1 cellular context compared by ENCODE assay signal in genomic region chr22:31080848-31081649, GRCh38.
TF ChIP-seq lines count a peak whose summit lies in the region.

TSS of gene SMTN (plus strand) at chr22:31081318. CDS start at chr22:31083259, 1,941 bp downstream.

TF ChIP-seq in HepG2, 621 proteins besides CTCF, POLR2A, EP300 and RAD21 (continued from another document and continues in another):
- TF ChIP-seq, protein P1, sequence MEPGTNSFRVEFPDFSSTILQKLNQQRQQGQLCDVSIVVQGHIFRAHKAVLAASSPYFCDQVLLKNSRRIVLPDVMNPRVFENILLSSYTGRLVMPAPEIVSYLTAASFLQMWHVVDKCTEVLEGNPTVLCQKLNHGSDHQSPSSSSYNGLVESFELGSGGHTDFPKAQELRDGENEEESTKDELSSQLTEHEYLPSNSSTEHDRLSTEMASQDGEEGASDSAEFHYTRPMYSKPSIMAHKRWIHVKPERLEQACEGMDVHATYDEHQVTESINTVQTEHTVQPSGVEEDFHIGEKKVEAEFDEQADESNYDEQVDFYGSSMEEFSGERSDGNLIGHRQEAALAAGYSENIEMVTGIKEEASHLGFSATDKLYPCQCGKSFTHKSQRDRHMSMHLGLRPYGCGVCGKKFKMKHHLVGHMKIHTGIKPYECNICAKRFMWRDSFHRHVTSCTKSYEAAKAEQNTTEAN (CRISPR knock-in tag; conservative IDR thresholded peaks at IDR 0.05) = no peak
- TF ChIP-seq, protein P2, sequence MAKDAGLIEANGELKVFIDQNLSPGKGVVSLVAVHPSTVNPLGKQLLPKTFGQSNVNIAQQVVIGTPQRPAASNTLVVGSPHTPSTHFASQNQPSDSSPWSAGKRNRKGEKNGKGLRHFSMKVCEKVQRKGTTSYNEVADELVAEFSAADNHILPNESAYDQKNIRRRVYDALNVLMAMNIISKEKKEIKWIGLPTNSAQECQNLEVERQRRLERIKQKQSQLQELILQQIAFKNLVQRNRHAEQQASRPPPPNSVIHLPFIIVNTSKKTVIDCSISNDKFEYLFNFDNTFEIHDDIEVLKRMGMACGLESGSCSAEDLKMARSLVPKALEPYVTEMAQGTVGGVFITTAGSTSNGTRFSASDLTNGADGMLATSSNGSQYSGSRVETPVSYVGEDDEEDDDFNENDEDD (CRISPR knock-in tag; IDR thresholded peaks at IDR 0.05; ENCODE audit: borderline replicate concordance) = peak; percentile 46; the same call in 1 of the 2 replicates
- TF ChIP-seq ZNF234 (CRISPR knock-in tag; conservative IDR thresholded peaks at IDR 0.05) (no peak), FOSL2 (CRISPR knock-in tag; IDR thresholded peaks at IDR 0.05) (no peak), ATF7-NPFF (CRISPR knock-in tag; IDR thresholded peaks at IDR 0.05; ENCODE audit: low read depth) (no peak), SOX6 (IDR thresholded peaks at IDR 0.05) (no peak), SOX6 (CRISPR knock-in tag; IDR thresholded peaks at IDR 0.05) (no peak; the same call in none of the 2 replicates), ZZZ3 (CRISPR knock-in tag; IDR thresholded peaks at IDR 0.05; ENCODE audit: borderline replicate concordance) (no peak), SRSF1 (optimal IDR thresholded peaks at IDR 0.05; ENCODE audit: low read depth, low read length) (no peak), CC2D1A (CRISPR knock-in tag; IDR thresholded peaks at IDR 0.05) (no peak), JUND (CRISPR knock-in tag; IDR thresholded peaks at IDR 0.05) (no peak), FOXC1 (CRISPR knock-in tag; IDR thresholded peaks at IDR 0.05; ENCODE audit: borderline replicate concordance) (no peak), ZNF12 (CRISPR knock-in tag; IDR thresholded peaks at IDR 0.05) (no peak), RCOR2 (CRISPR knock-in tag; IDR thresholded peaks at IDR 0.05) (no peak), PITX1 (CRISPR knock-in tag; IDR thresholded peaks at IDR 0.05) (no peak; the same call in none of the 2 replicates), MZF1 (CRISPR knock-in tag; IDR thresholded peaks at IDR 0.05; ENCODE audit: borderline replicate concordance) (no peak), ATF7 (IDR thresholded peaks at IDR 0.05) (no peak), ATF7 (CRISPR knock-in tag; IDR thresholded peaks at IDR 0.05) (no peak), ZNF775 (CRISPR knock-in tag; IDR thresholded peaks at IDR 0.05; ENCODE audit: borderline replicate concordance) (no peak), PAF1 (CRISPR knock-in tag; IDR thresholded peaks at IDR 0.05) (no peak), ZNF362 (CRISPR knock-in tag; IDR thresholded peaks at IDR 0.05; ENCODE audit: borderline replicate concordance) (0 out of 2 replicates have a peak, but pooled peaks have one; percentile 19), MED8 (CRISPR knock-in tag; IDR thresholded peaks at IDR 0.05; ENCODE audit: insufficient replicate concordance) (no peak), CREM (IDR thresholded peaks at IDR 0.05) (no peak; the same call in none of the 2 replicates), CREM (CRISPR knock-in tag; IDR thresholded peaks at IDR 0.05) (no peak), ZNF510 (CRISPR knock-in tag; IDR thresholded peaks at IDR 0.05; ENCODE audit: low read depth) (no peak; the same call in 1 of the 2 replicates), TOE1 (CRISPR knock-in tag; IDR thresholded peaks at IDR 0.05) (no peak), ZUFSP (CRISPR knock-in tag; IDR thresholded peaks at IDR 0.05; ENCODE audit: borderline replicate concordance) (no peak), ZNF44 (CRISPR knock-in tag; IDR thresholded peaks at IDR 0.05) (no peak), KDM3A (CRISPR knock-in tag; IDR thresholded peaks at IDR 0.05; ENCODE audit: low read depth) (no peak), TBP (CRISPR knock-in tag; IDR thresholded peaks at IDR 0.05) (no peak), MBNL3 (CRISPR knock-in tag; conservative IDR thresholded peaks at IDR 0.05) (no peak), CBX1 (IDR thresholded peaks at IDR 0.05; ENCODE audit: low read depth) (no peak), TCF7 (IDR thresholded peaks at IDR 0.05; ENCODE audit: low read depth) (no peak), HHEX (CRISPR knock-in tag; IDR thresholded peaks at IDR 0.05) (no peak), ZNF562 (CRISPR knock-in tag; IDR thresholded peaks at IDR 0.05; ENCODE audit: borderline replicate concordance) (no peak), TFDP2 (CRISPR knock-in tag; IDR thresholded peaks at IDR 0.05) (peak; percentile 62; the same call in 1 of the 2 replicates), ZNF782 (CRISPR knock-in tag; IDR thresholded peaks at IDR 0.05; ENCODE audit: borderline replicate concordance) (no peak), ZSCAN30 (CRISPR knock-in tag; IDR thresholded peaks at IDR 0.05) (no peak), RNF2 (conservative IDR thresholded peaks at IDR 0.05; ENCODE audit: low read depth) (no peak), ZNF468 (CRISPR knock-in tag; IDR thresholded peaks at IDR 0.05) (no peak), TAF15 (IDR thresholded peaks at IDR 0.05; ENCODE audit: low read depth, low read length, poor library complexity, severe bottlenecking) (no peak), SRY (CRISPR knock-in tag; IDR thresholded peaks at IDR 0.05) (peak; percentile 82; the same call in 1 of the 2 replicates), KDM5B (CRISPR knock-in tag; IDR thresholded peaks at IDR 0.05; ENCODE audit: borderline replicate concordance) (peak; percentile 62), HOXD1 (CRISPR knock-in tag; IDR thresholded peaks at IDR 0.05) (no peak), NR2F2 (IDR thresholded peaks at IDR 0.05; ENCODE audit: borderline replicate concordance, low read depth) (no peak), ZNF629 (CRISPR knock-in tag; conservative IDR thresholded peaks at IDR 0.05) (no peak), ZNF251 (CRISPR knock-in tag; IDR thresholded peaks at IDR 0.05) (no peak)
- TF ChIP-seq, protein P3, sequence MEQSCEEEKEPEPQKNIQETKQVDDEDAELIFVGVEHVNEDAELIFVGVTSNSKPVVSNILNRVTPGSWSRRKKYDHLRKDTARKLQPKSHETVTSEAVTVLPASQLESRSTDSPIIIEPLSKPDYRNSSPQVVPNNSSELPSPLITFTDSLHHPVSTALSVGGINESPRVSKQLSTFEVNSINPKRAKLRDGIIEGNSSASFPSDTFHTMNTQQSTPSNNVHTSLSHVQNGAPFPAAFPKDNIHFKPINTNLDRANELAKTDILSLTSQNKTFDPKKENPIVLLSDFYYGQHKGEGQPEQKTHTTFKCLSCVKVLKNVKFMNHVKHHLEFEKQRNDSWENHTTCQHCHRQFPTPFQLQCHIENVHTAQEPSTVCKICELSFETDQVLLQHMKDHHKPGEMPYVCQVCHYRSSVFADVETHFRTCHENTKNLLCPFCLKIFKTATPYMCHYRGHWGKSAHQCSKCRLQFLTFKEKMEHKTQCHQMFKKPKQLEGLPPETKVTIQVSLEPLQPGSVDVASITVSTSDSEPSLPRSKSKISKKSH (CRISPR knock-in tag; IDR thresholded peaks at IDR 0.05; ENCODE audit: borderline replicate concordance) = peak; percentile 67; the same call in 1 of the 2 replicates
- TF ChIP-seq, protein P4, sequence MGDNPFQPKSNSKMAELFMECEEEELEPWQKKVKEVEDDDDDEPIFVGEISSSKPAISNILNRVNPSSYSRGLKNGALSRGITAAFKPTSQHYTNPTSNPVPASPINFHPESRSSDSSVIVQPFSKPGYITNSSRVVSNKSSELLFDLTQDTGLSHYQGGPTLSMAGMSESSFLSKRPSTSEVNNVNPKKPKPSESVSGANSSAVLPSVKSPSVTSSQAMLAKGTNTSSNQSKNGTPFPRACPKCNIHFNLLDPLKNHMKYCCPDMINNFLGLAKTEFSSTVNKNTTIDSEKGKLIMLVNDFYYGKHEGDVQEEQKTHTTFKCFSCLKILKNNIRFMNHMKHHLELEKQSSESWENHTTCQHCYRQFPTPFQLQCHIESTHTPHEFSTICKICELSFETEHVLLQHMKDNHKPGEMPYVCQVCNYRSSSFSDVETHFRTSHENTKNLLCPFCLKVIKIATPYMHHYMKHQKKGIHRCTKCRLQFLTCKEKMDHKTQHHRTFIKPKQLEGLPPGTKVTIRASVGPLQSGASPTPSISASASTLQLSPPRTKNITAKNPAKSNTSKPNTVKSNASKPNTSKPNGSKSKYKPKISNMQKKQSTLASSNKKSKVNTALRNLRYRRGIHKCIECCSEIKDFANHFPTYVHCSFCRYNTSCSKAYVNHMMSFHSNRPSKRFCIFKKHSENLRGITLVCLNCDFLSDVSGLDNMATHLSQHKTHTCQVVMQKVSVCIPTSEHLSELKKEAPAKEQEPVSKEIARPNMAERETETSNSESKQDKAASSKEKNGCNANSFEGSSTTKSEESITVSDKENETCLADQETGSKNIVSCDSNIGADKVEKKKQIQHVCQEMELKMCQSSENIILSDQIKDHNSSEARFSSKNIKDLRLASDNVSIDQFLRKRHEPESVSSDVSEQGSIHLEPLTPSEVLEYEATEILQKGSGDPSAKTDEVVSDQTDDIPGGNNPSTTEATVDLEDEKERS (CRISPR knock-in tag; IDR thresholded peaks at IDR 0.05) = no peak
- TF ChIP-seq, protein P5, sequence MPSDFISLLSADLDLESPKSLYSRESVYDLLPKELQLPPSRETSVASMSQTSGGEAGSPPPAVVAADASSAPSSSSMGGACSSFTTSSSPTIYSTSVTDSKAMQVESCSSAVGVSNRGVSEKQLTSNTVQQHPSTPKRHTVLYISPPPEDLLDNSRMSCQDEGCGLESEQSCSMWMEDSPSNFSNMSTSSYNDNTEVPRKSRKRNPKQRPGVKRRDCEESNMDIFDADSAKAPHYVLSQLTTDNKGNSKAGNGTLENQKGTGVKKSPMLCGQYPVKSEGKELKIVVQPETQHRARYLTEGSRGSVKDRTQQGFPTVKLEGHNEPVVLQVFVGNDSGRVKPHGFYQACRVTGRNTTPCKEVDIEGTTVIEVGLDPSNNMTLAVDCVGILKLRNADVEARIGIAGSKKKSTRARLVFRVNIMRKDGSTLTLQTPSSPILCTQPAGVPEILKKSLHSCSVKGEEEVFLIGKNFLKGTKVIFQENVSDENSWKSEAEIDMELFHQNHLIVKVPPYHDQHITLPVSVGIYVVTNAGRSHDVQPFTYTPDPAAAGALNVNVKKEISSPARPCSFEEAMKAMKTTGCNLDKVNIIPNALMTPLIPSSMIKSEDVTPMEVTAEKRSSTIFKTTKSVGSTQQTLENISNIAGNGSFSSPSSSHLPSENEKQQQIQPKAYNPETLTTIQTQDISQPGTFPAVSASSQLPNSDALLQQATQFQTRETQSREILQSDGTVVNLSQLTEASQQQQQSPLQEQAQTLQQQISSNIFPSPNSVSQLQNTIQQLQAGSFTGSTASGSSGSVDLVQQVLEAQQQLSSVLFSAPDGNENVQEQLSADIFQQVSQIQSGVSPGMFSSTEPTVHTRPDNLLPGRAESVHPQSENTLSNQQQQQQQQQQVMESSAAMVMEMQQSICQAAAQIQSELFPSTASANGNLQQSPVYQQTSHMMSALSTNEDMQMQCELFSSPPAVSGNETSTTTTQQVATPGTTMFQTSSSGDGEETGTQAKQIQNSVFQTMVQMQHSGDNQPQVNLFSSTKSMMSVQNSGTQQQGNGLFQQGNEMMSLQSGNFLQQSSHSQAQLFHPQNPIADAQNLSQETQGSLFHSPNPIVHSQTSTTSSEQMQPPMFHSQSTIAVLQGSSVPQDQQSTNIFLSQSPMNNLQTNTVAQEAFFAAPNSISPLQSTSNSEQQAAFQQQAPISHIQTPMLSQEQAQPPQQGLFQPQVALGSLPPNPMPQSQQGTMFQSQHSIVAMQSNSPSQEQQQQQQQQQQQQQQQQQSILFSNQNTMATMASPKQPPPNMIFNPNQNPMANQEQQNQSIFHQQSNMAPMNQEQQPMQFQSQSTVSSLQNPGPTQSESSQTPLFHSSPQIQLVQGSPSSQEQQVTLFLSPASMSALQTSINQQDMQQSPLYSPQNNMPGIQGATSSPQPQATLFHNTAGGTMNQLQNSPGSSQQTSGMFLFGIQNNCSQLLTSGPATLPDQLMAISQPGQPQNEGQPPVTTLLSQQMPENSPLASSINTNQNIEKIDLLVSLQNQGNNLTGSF (CRISPR knock-in tag; IDR thresholded peaks at IDR 0.05) = no peak
- TF ChIP-seq, protein P6, sequence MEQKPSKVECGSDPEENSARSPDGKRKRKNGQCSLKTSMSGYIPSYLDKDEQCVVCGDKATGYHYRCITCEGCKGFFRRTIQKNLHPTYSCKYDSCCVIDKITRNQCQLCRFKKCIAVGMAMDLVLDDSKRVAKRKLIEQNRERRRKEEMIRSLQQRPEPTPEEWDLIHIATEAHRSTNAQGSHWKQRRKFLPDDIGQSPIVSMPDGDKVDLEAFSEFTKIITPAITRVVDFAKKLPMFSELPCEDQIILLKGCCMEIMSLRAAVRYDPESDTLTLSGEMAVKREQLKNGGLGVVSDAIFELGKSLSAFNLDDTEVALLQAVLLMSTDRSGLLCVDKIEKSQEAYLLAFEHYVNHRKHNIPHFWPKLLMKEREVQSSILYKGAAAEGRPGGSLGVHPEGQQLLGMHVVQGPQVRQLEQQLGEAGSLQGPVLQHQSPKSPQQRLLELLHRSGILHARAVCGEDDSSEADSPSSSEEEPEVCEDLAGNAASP (CRISPR knock-in tag; IDR thresholded peaks at IDR 0.05; ENCODE audit: borderline replicate concordance) = no peak
